In genomic region chr12:3574986-3575385, GRCh38 we compare ENCODE assay signal across 16 cellular contexts.
DNase-seq lines count a peak whose midpoint lies in the region; TF ChIP-seq lines count a peak whose summit lies in the region.
"Had no signal": no experiment of that assay in that cellular context is flagged by ENCODE, and none has a peak within 500 bp of the region (broad histone marks: within the 10 kb centered on the region; RNA-seq: fewer than 3 reads in every experiment).

No MANE protein-coding gene starts in this region.

- H3K4me3 Mint-ChIP-seq in neural crest cell, result no peak overlapping the region
- no peak overlapping the region for H3K4me3 Mint-ChIP-seq in CD8-positive, alpha-beta memory T cell
- H3K4me3 Mint-ChIP-seq: CD4-positive, alpha-beta memory T cell; GM23338; H9; HFFc6 had no signal

- H3K9me3 ChIP-seq in HAP-1, result no peaks in the 10 kb centered on the region
- no peaks in the 10 kb centered on the region for H3K9me3 ChIP-seq in CD8-positive, alpha-beta memory T cell (ENCODE audit: low read length)
- no peaks in the 10 kb centered on the region for H3K9me3 ChIP-seq in right atrium auricular region
- H3K9me3 ChIP-seq: Caco-2 had no signal

- H3K36me3 ChIP-seq in HAP-1 (replicated peaks), result no peaks in the 10 kb centered on the region
- no peaks in the 10 kb centered on the region for H3K36me3 ChIP-seq in CD8-positive, alpha-beta memory T cell (ENCODE audit: insufficient read depth, low read length)
- no peaks in the 10 kb centered on the region for H3K36me3 ChIP-seq in right atrium auricular region

- H3K9me3 Mint-ChIP-seq in neural crest cell, result no peaks in the 10 kb centered on the region
- H3K9me3 Mint-ChIP-seq in CD8-positive, alpha-beta memory T cell, result no peaks in the 10 kb centered on the region
- H3K9me3 Mint-ChIP-seq: CD4-positive, alpha-beta memory T cell; GM23338; H9; HFFc6 had no signal

- POLR2A ChIA-PET in CD8-positive, alpha-beta memory T cell (lab: Charles Lee), result no interaction called here

- H3K4me1 ChIP-seq in HAP-1 (peaks cover 5% of the 10 kb centered on the region), right atrium auricular region (no peaks in the 10 kb centered on the region)
- H3K4me1 ChIP-seq in CD8-positive, alpha-beta memory T cell (ENCODE audit: insufficient read depth, low read length), result no peaks in the 10 kb centered on the region
- H3K4me1 ChIP-seq: Caco-2 had no signal

- H3K4me3 ChIP-seq in HAP-1, result no peak overlapping the region
- no peak overlapping the region for H3K4me3 ChIP-seq in CD8-positive, alpha-beta memory T cell (ENCODE audit: low read length)
- H3K4me3 ChIP-seq in right atrium auricular region, result no peak overlapping the region
- H3K4me3 ChIP-seq: GM12878, GM23338 had no signal

- H3K36me3 Mint-ChIP-seq in neural crest cell (ENCODE audit: low read depth), result no peaks in the 10 kb centered on the region
- no peaks in the 10 kb centered on the region for H3K36me3 Mint-ChIP-seq in CD8-positive, alpha-beta memory T cell
- H3K36me3 Mint-ChIP-seq: CD4-positive, alpha-beta memory T cell had no signal

- H3K27ac Mint-ChIP-seq in neural crest cell (ENCODE audit: unreplicated experiment), result peak overlapping the region; percentile 65
- no peak overlapping the region for H3K27ac Mint-ChIP-seq in CD8-positive, alpha-beta memory T cell
- H3K27ac Mint-ChIP-seq: CD4-positive, alpha-beta memory T cell; GM23338; H9; HFFc6 had no signal

- CTCF ChIA-PET in CD8-positive, alpha-beta memory T cell (lab: Charles Lee), result no interaction called here

- H3K27ac ChIP-seq in CD8-positive, alpha-beta memory T cell (ENCODE audit: low read depth, low read length), result no peak overlapping the region
- H3K27ac ChIP-seq in right atrium auricular region, result no peak overlapping the region

- TF ChIP-seq CTCF in neural crest cell (conservative IDR thresholded peaks at IDR 0.05) (no peak), right atrium auricular region (IDR thresholded peaks at IDR 0.05) (no peak)

- peaks cover 3% of the 10 kb centered on the region for H3K27me3 Mint-ChIP-seq in neural crest cell (ENCODE audit: low read depth)
- peaks cover 2 to 14% of the 10 kb centered on the region in 2 donors for H3K27me3 Mint-ChIP-seq in CD8-positive, alpha-beta memory T cell

- in situ Hi-C loops in HAP-1 (cut with MboI; ENCODE audit: low sequenced_read_pairs), result no loop called here

- peaks cover 40% of the 10 kb centered on the region for H3K4me1 Mint-ChIP-seq in neural crest cell
- H3K4me1 Mint-ChIP-seq in CD8-positive, alpha-beta memory T cell, result no peaks in the 10 kb centered on the region

- DNase-seq in HAP-1 (ENCODE audit: low spot score in 2 of 2) (peak; percentile 27 to 66), NCI-H524 treated with DMSO at 0.1 percent for 48 hours (lab: John Stamatoyannopoulos, UW) (peak; percentile 62), neural crest cell (ENCODE audit: low read depth, low spot score) (no peak), occipital lobe (lab: John Stamatoyannopoulos, UW) (peak; percentile 5), NOMO-1 (lab: John Stamatoyannopoulos, UW; ENCODE audit: unreplicated experiment in 2 of 2) (no peak), right atrium auricular region (ENCODE audit: low spot score) (no peak)
- DNase-seq in CD8-positive, alpha-beta memory T cell, result no peak
- DNase-seq: C1 segment of cervical spinal cord; Caco-2; CD4-positive, alpha-beta memory T cell; DMS153; DND-41; H9; HFFc6 had no signal

- peaks cover 11% of the 10 kb centered on the region for H3K27me3 ChIP-seq in HAP-1 (ENCODE audit: low read depth)
- H3K27me3 ChIP-seq in CD8-positive, alpha-beta memory T cell (ENCODE audit: insufficient read depth, low read length, poor library complexity, severe bottlenecking), result no peaks in the 10 kb centered on the region
- no peaks in the 10 kb centered on the region for H3K27me3 ChIP-seq in right atrium auricular region

Comparison
In these comparisons a context has a peak if more than half of its experiments do, and no peak if none do; other contexts are left out.
1. DNase-seq: peak in HAP-1 (2 of 2), NCI-H524 treated with DMSO at 0.1 percent for 48 hours (single experiment) and occipital lobe (single experiment); none in neural crest cell (single experiment), CD8-positive, alpha-beta memory T cell (0 of 5), NOMO-1 (0 of 2) and right atrium auricular region (single experiment).